8 cellular contexts compared by ENCODE assay signal in genomic region chr15:55498109-55498938, GRCh38. TPM values are rescaled to one million over a fixed set of nuclear protein-coding genes. Genes with fewer than 3 reads are reported as not detected.
DNase-seq lines count a peak whose midpoint lies in the region; ATAC-seq and TF ChIP-seq lines count a peak whose summit lies in the region.
"Not testable (repeated sequence)": the region's sequence is repeated elsewhere in the genome, so short reads cannot be mapped to it uniquely, and the experiment has no call there.

No MANE protein-coding gene starts in this region.

- in situ Hi-C loops in GM13977 (cut with MboI; ENCODE audit: low pct_unique_long_range_greater_than_20kb, low sequenced_read_pairs, unreplicated experiment) = not testable (repeated sequence)

- WGBS in prostate gland = 11% methylated on average over 55 of the region's 55 CpGs

- not testable (repeated sequence) for H3K9me3 Mint-ChIP-seq in T-helper 1 cell treated with Interleukin-12 subunit alpha and Interleukin-12 subunit beta and Interleukin-4 antibody, amounts not matched to agents 30 μg/mL and 1 μg/mL, for 36 hours

- TF ChIP-seq POLR2A in prostate gland (IDR thresholded peaks at IDR 0.05) = not testable (repeated sequence)

- H3K36me3 ChIP-seq in right atrium auricular region, prostate gland, upper lobe of right lung: not testable (repeated sequence)

- peak overlapping the region; percentile 44 to 63 for H3K4me3 ChIP-seq in right atrium auricular region
- H3K4me3 ChIP-seq in prostate gland = peak overlapping the region; percentile 44 to 45
- peak overlapping the region; percentile 78 for H3K4me3 ChIP-seq in upper lobe of right lung

- H3K36me3 Mint-ChIP-seq in T-helper 1 cell treated with Interleukin-12 subunit alpha and Interleukin-12 subunit beta and Interleukin-4 antibody, amounts not matched to agents 30 μg/mL and 1 μg/mL, for 36 hours (ENCODE audit: low read depth) = not testable (repeated sequence)

- TF ChIP-seq CTCF in GM13977 (IDR thresholded peaks at IDR 0.05; ENCODE audit: extremely low read depth, insufficient read depth, missing control alignments); right atrium auricular region (IDR thresholded peaks at IDR 0.05); prostate gland (IDR thresholded peaks at IDR 0.05); upper lobe of right lung (IDR thresholded peaks at IDR 0.05): not testable (repeated sequence)

- H3K4me1 ChIP-seq in right atrium auricular region; prostate gland (replicated peaks); upper lobe of right lung: not testable (repeated sequence)

- H3K27ac Mint-ChIP-seq in T-helper 1 cell treated with Interleukin-12 subunit alpha and Interleukin-12 subunit beta and Interleukin-4 antibody, amounts not matched to agents 30 μg/mL and 1 μg/mL, for 36 hours = peak overlapping the region; percentile 41

- H3K27ac ChIP-seq in right atrium auricular region = peak overlapping the region in 1 of 2 donors; percentile 33
- not testable (repeated sequence) for H3K27ac ChIP-seq in prostate gland
- H3K27ac ChIP-seq in upper lobe of right lung = peak overlapping the region; percentile 36

- H3K27me3 Mint-ChIP-seq in T-helper 1 cell treated with Interleukin-12 subunit alpha and Interleukin-12 subunit beta and Interleukin-4 antibody, amounts not matched to agents 30 μg/mL and 1 μg/mL, for 36 hours (ENCODE audit: low read depth) = not testable (repeated sequence)

- H3K27me3 ChIP-seq in right atrium auricular region; prostate gland (replicated peaks; ENCODE audit: insufficient read depth); upper lobe of right lung: not testable (repeated sequence)

- ATAC-seq in HG02840 (IDR thresholded peaks at IDR 0.05; ENCODE audit: low FRiP score, unreplicated experiment) (peak; percentile 91), upper lobe of right lung (peak; percentile 100)

- not testable (repeated sequence) for H3K4me1 Mint-ChIP-seq in T-helper 1 cell treated with Interleukin-12 subunit alpha and Interleukin-12 subunit beta and Interleukin-4 antibody, amounts not matched to agents 30 μg/mL and 1 μg/mL, for 36 hours (ENCODE audit: low read depth)

- intact Hi-C loops in prostate gland (cut with DNase I); upper lobe of right lung (cut with DNase I): not testable (repeated sequence)

- H3K4me3 Mint-ChIP-seq in T-helper 1 cell treated with Interleukin-12 subunit alpha and Interleukin-12 subunit beta and Interleukin-4 antibody, amounts not matched to agents 30 μg/mL and 1 μg/mL, for 36 hours = peak overlapping the region; percentile 84

- not testable (repeated sequence) for H3K9me3 ChIP-seq in right atrium auricular region, prostate gland, upper lobe of right lung

- DNase-seq in GM13977 (ENCODE audit: low spot score) (peak; percentile 85), NCI-H146 (lab: John Stamatoyannopoulos, UW) (peak; percentile 80), amygdala (lab: John Stamatoyannopoulos, UW) (peak; percentile 12 to 83 (median 58)), right atrium auricular region (ENCODE audit: low spot score) (peak; percentile 74), prostate gland (ENCODE audit: low spot score) (peak; percentile 63), upper lobe of right lung (peak; percentile 95)

RNA-seq across cellular contexts. Expression of gene DNAAF4, which starts 9.7 kb away (rescaled TPM):
- total RNA-seq in right atrium auricular region (1 to 10 TPM; 1.0 to 1.1 TPM), prostate gland (1 to 10 TPM in 1 of 2 donors, under 1 TPM in 1; 0.55 to 4.0 TPM), upper lobe of right lung (2.4 TPM)
